13 cellular contexts compared by ENCODE assay signal in genomic region chr9:94322342-94322940, GRCh38. TPM values are rescaled to one million over a fixed set of nuclear protein-coding genes. Genes with fewer than 3 reads are reported as not detected.
"Had no signal": no experiment of that assay in that cellular context is flagged by ENCODE, and none has a peak within 500 bp of the region (broad histone marks: within the 10 kb centered on the region; RNA-seq: fewer than 3 reads in every experiment).

No MANE protein-coding gene starts in this region.

RNA-seq across cellular contexts. Expression of gene NUTM2F, which starts 6.0 kb away (rescaled TPM):
- total RNA-seq: naive thymus-derived CD8-positive, alpha-beta T cell; natural killer cell treated with Interleukin-12 subunit alpha and Interleukin-12 subunit beta and Interleukin-15 and Interleukin-18, amount 100 ng/mL, for 72 hours; occipital lobe; osteoblast; ovary; pulmonary artery endothelial cell; right atrium auricular region; sciatic nerve; spleen; transverse colon; upper lobe of right lung; urinary bladder; uterus had no signal
- polyA plus RNA-seq: naive thymus-derived CD8-positive, alpha-beta T cell; ovary; spleen; urinary bladder had no signal
